Comparison of ENCODE assay signal across 8 cellular contexts in genomic region chr6:31497595-31498476, GRCh38. TPM values are rescaled to one million over a fixed set of nuclear protein-coding genes. Genes with fewer than 3 reads are reported as not detected.
DNase-seq lines count a peak whose midpoint lies in the region; ATAC-seq and TF ChIP-seq lines count a peak whose summit lies in the region.

Gene MICB (plus strand): TSS chr6:31498145. CDS start chr6:31498194, 49 bp downstream.

- intact Hi-C loops in A673 (cut with micrococcal nuclease; ENCODE audit: unreplicated experiment) = loop anchor here (5.0 kb wide), 1 partner anchor 44 kb away; the partner anchor contains the start of gene DDX39B

- H3K9ac ChIP-seq in neural progenitor cell = no peak within 1 kb of the TSS

- peak in 1 of 2 donors; percentile 75 for TF ChIP-seq POLR2A in Peyer's patch (IDR thresholded peaks at IDR 0.05)

- H3K9me3 ChIP-seq in A673 (ENCODE audit: low read depth, low read length, poor library complexity, severe bottlenecking) = no peaks in the 10 kb centered on the region
- H3K9me3 ChIP-seq in Peyer's patch = no peaks in the 10 kb centered on the region
- no peaks in the 10 kb centered on the region for H3K9me3 ChIP-seq in neural progenitor cell (ENCODE audit: low read depth)

- H3K27ac Mint-ChIP-seq in neural progenitor cell = no peak within 1 kb of the TSS

- BruUV-seq in A673 (replicated peaks; lab: Mats Ljungman, UMichigan) = no TSS peak

- peak within 1 kb of the TSS; percentile 48 for H3K4me3 ChIP-seq in A673 (ENCODE audit: low read depth, low read length, poor library complexity, severe bottlenecking)
- peak within 1 kb of the TSS; percentile 56 to 72 (median 65) for H3K4me3 ChIP-seq in Peyer's patch
- peak within 1 kb of the TSS; percentile 67 to 68 for H3K4me3 ChIP-seq in foreskin fibroblast (ENCODE audit: low read depth in 1 of 2, low read length in 2 of 2)
- H3K4me3 ChIP-seq in neural progenitor cell = peak within 1 kb of the TSS; percentile 63

- DNase-seq in A673 (ENCODE audit: low spot score) = peak; percentile 92
- peak; percentile 88 to 95 (median 94) for DNase-seq in Peyer's patch
- DNase-seq in activated effector memory CD4-positive, alpha-beta T cell treated with Interleukin-2 at 50 U/mL for 16 hours = peak; percentile 80
- DNase-seq in foreskin fibroblast = peak; percentile 67 to 91
- DNase-seq in neural progenitor cell (ENCODE audit: low spot score) = peak; percentile 94
- DNase-seq in stromal cell of bone marrow (ENCODE audit: low read depth) = peak; percentile 63

- H3K27ac ChIP-seq in A673 (ENCODE audit: low read depth, low read length, poor library complexity, severe bottlenecking) (no peak within 1 kb of the TSS), Peyer's patch (peak within 1 kb of the TSS; percentile 7 to 88 (median 56)), neural progenitor cell (no peak within 1 kb of the TSS)

- CTCF ChIA-PET in A673 (lab: Charles Lee) = interaction anchor here (0.6 kb wide), 1 partner anchor 819 kb away, joined by 3 read pairs; no protein-coding TSS in a partner anchor

- H3K9me3 Mint-ChIP-seq in neural progenitor cell = peaks cover 7% of the 10 kb centered on the region

- peaks cover 30% of the 10 kb centered on the region for H3K4me1 Mint-ChIP-seq in neural progenitor cell

- H3K27me3 ChIP-seq in A673 (replicated peaks; ENCODE audit: insufficient read depth, low read depth, low read length, poor library complexity) = no peaks in the 10 kb centered on the region
- no peaks in the 10 kb centered on the region for H3K27me3 ChIP-seq in Peyer's patch
- peaks cover 64% of the 10 kb centered on the region for H3K27me3 ChIP-seq in neural progenitor cell

- H4K20me1 ChIP-seq in neural progenitor cell (ENCODE audit: low read depth) = no peaks in the 10 kb centered on the region

- H3K27me3 Mint-ChIP-seq in neural progenitor cell (ENCODE audit: insufficient read depth, low read depth) = peaks cover 83% of the 10 kb centered on the region

- peak within 1 kb of the TSS; percentile 83 for H3K4me2 ChIP-seq in neural progenitor cell

- ATAC-seq in GM18870 (IDR thresholded peaks at IDR 0.05; ENCODE audit: unreplicated experiment) = peak; percentile 52
- peak; percentile 50 for ATAC-seq in HG03432 (IDR thresholded peaks at IDR 0.05; ENCODE audit: unreplicated experiment)

- H2AFZ ChIP-seq in neural progenitor cell (replicated peaks) = peak within 1 kb of the TSS; percentile 92

- peaks cover 21% of the 10 kb centered on the region for H3F3A ChIP-seq in neural progenitor cell (ENCODE audit: low read depth)

- no peaks in the 10 kb centered on the region for H3K36me3 ChIP-seq in A673 (ENCODE audit: insufficient read depth, low read length, poor library complexity, severe bottlenecking)
- H3K36me3 ChIP-seq in Peyer's patch = no peaks in the 10 kb centered on the region
- no peaks in the 10 kb centered on the region for H3K36me3 ChIP-seq in neural progenitor cell

- POLR2A ChIA-PET in A673 (lab: Charles Lee; ENCODE audit: low non-redundant PET) = interaction anchor here (0.6 to 0.7 kb wide), 2 partner anchors 44 to 474 kb away, joined by 4 to 9 read pairs; partner anchors contain the start of gene DDX39B

- H3K79me2 ChIP-seq in neural progenitor cell (ENCODE audit: low read depth) = peaks cover 12% of the 10 kb centered on the region

- TF ChIP-seq CTCF in A673 (conservative IDR thresholded peaks at IDR 0.05; ENCODE audit: low read depth, low read length) = no peak
- peak in 3 of 6 experiments; percentile 16 to 22 (median 17) for TF ChIP-seq CTCF in Peyer's patch (IDR thresholded peaks at IDR 0.05)
- no peak for TF ChIP-seq CTCF in foreskin fibroblast (IDR thresholded peaks at IDR 0.05; ENCODE audit: low read depth, low read length)
- no peak for TF ChIP-seq CTCF in neural progenitor cell (IDR thresholded peaks at IDR 0.05)

- H3K4me3 Mint-ChIP-seq in neural progenitor cell = peak within 1 kb of the TSS; percentile 79

- H3K4me1 ChIP-seq in A673 (ENCODE audit: insufficient read depth, low read length, poor library complexity, severe bottlenecking) (peaks cover 7% of the 10 kb centered on the region), Peyer's patch (peaks cover 0 to 35% (median 0%) of the 10 kb centered on the region in 4 donors), neural progenitor cell (no peaks in the 10 kb centered on the region)

- H3K36me3 Mint-ChIP-seq in neural progenitor cell = no peaks in the 10 kb centered on the region

RNA-seq across cellular contexts. Expression of gene MICB, which starts in this region (rescaled TPM):
- total RNA-seq in A673 (2021) = 11.1 and 12.7 TPM in 2 replicates
- 1 to 10 TPM; 4.7 to 9.9 (median 8.0) TPM for total RNA-seq in Peyer's patch
- 8.1 and 9.1 TPM in 2 replicates for total RNA-seq in neural progenitor cell (ENCODE audit: low replicate concordance)

Comparison
In these comparisons a context has a peak if more than half of its experiments do, and no peak if none do; other contexts are left out.
1. H3K27ac ChIP-seq: peak in Peyer's patch (4 of 4); none in A673 (single experiment) and neural progenitor cell (single experiment).
2. Peak in every context shown above with its lines, with median percentiles within 50 percentile points of each other: DNase-seq and H3K4me3 ChIP-seq.